10 cellular contexts compared by ENCODE assay signal in the genomic region with DNA sequence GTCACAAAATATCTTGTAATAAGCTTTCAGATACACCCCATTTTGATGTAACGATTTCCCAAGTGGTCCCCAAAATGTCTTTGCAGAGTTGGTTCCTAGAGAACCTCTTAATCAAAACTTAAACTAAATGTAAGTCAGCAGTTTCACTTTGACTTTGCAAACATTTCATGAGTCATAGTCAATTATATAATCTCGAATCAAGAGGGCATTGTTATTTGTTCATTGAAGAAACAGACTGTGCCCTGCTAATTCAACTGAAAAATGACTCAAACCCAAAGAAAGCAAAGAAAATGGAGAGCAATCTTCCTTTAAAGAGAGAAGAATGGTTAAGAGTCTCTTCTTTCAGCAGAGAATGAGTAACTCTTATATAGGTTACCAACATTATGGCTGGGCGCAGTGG. TPM values are rescaled to one million over a fixed set of nuclear protein-coding genes. Genes with fewer than 3 reads are reported as not detected.
DNase-seq lines count a peak whose midpoint lies in the region; ATAC-seq, FAIRE-seq and TF ChIP-seq lines count a peak whose summit lies in the region.
"Had no signal": no experiment of that assay in that cellular context is flagged by ENCODE, and none has a peak within 500 bp of the region (broad histone marks: within the 10 kb centered on the region; RNA-seq: fewer than 3 reads in every experiment).

No MANE protein-coding gene starts in this region.

- peaks cover 14% of the 10 kb centered on the region for H3K4me1 Mint-ChIP-seq in CD8-positive, alpha-beta T cell (ENCODE audit: low read depth)

- H3K9me3 ChIP-seq in kidney (ENCODE audit: control insufficient read depth in 1 of 2, low read length in 2 of 2), result no peaks in the 10 kb centered on the region
- no peaks in the 10 kb centered on the region for H3K9me3 ChIP-seq in gastrocnemius medialis
- H3K9me3 ChIP-seq in CD8-positive, alpha-beta T cell (ENCODE audit: low read length), result no peaks in the 10 kb centered on the region
- H3K9me3 ChIP-seq: adrenal gland had no signal

- H3K9me3 Mint-ChIP-seq in CD8-positive, alpha-beta T cell, result no peaks in the 10 kb centered on the region

- H3K27me3 Mint-ChIP-seq in CD8-positive, alpha-beta T cell (ENCODE audit: low read depth), result no peaks in the 10 kb centered on the region

- no peak overlapping the region for H3K27ac Mint-ChIP-seq in CD8-positive, alpha-beta T cell

- CTCF ChIA-PET in CD8-positive, alpha-beta T cell (lab: Charles Lee), result interaction anchor here (0.9 kb wide), 1 partner anchor 22 kb away, joined by 3 read pairs; no protein-coding TSS in a partner anchor

- DNase-seq in COLO829 (ENCODE audit: low spot score) (peak; percentile 85), OCI-M1 (lab: John Stamatoyannopoulos, UW) (peak; percentile 33), kidney (no peak), gastrocnemius medialis (no peak), islet precursor cell (no peak), cortex of kidney (lab: John Stamatoyannopoulos, UW) (no peak)
- no peak for DNase-seq in CD8-positive, alpha-beta T cell
- DNase-seq: DND-41 had no signal

- no peaks in the 10 kb centered on the region for H3K27me3 ChIP-seq in gastrocnemius medialis
- H3K27me3 ChIP-seq in CD8-positive, alpha-beta T cell (ENCODE audit: insufficient read depth, low read length), result no peaks in the 10 kb centered on the region
- H3K27me3 ChIP-seq: adrenal gland had no signal

- TF ChIP-seq CTCF in kidney (IDR thresholded peaks at IDR 0.05; ENCODE audit: borderline replicate concordance, extremely low read depth, insufficient read depth) (no peak), gastrocnemius medialis (IDR thresholded peaks at IDR 0.05 in 4 of 5, conservative IDR thresholded peaks at IDR 0.05 in 1 of 5) (no peak)
- TF ChIP-seq CTCF in CD8-positive, alpha-beta T cell (IDR thresholded peaks at IDR 0.05), result no peak

- no peak overlapping the region for H3K4me3 ChIP-seq in kidney (ENCODE audit: low read length in 2 of 2)
- no peak overlapping the region for H3K4me3 ChIP-seq in gastrocnemius medialis
- H3K4me3 ChIP-seq in CD8-positive, alpha-beta T cell (ENCODE audit: low read depth, low read length), result no peak overlapping the region

- H3K36me3 ChIP-seq in kidney (ENCODE audit: control insufficient read depth in 1 of 2, insufficient read depth in 2 of 2, low read length in 2 of 2), result no peaks in the 10 kb centered on the region
- H3K36me3 ChIP-seq in gastrocnemius medialis, result no peaks in the 10 kb centered on the region
- H3K36me3 ChIP-seq in CD8-positive, alpha-beta T cell (ENCODE audit: insufficient read depth, low read length), result no peaks in the 10 kb centered on the region
- H3K36me3 ChIP-seq: adrenal gland had no signal

- POLR2A ChIA-PET in CD8-positive, alpha-beta T cell (lab: Charles Lee), result interaction anchor here (1.2 kb wide), 1 partner anchor 47 kb away, joined by 3 read pairs; no protein-coding TSS in a partner anchor

- H3K4me3 Mint-ChIP-seq in CD8-positive, alpha-beta T cell, result no peak overlapping the region

- ATAC-seq in GM21717 (IDR thresholded peaks at IDR 0.05; ENCODE audit: unreplicated experiment), result peak; percentile 34
- no peak for ATAC-seq in gastrocnemius medialis
- no peak for ATAC-seq in CD8-positive, alpha-beta T cell

- intact Hi-C loops in kidney (cut with DNase I) (no loop called here), gastrocnemius medialis (cut with DNase I; ENCODE audit: low total_unique reads) (no loop called here)
- intact Hi-C loops in CD8-positive, alpha-beta T cell (cut with DNase I, micrococcal nuclease), result no loop called here

- H3K9ac ChIP-seq in kidney (ENCODE audit: low read length in 2 of 2), result no peak overlapping the region

- peak; percentile 23 for FAIRE-seq in kidney (lab: Jason Lieb, UNC)

- peaks cover 3 to 7% of the 10 kb centered on the region in 2 donors for H3K4me1 ChIP-seq in kidney (ENCODE audit: control insufficient read depth in 1 of 2, insufficient read depth in 1 of 2, low read depth in 1 of 2, low read length in 2 of 2)
- no peaks in the 10 kb centered on the region for H3K4me1 ChIP-seq in gastrocnemius medialis
- H3K4me1 ChIP-seq in CD8-positive, alpha-beta T cell (ENCODE audit: insufficient read depth, low read length), result peaks cover 2% of the 10 kb centered on the region

- H3K36me3 Mint-ChIP-seq in CD8-positive, alpha-beta T cell, result no peaks in the 10 kb centered on the region

- in situ Hi-C loops in gastrocnemius medialis (cut with MboI; ENCODE audit: low sequenced_read_pairs in 4 of 4), result no loop called here

- TF ChIP-seq POLR2A in gastrocnemius medialis (IDR thresholded peaks at IDR 0.05), result no peak

- H3K27ac ChIP-seq in kidney (ENCODE audit: low read depth in 2 of 2, low read length in 2 of 2) (no peak overlapping the region), gastrocnemius medialis (no peak overlapping the region)
- H3K27ac ChIP-seq in CD8-positive, alpha-beta T cell (ENCODE audit: low read depth, low read length), result no peak overlapping the region

RNA-seq across cellular contexts. Expression of gene IPCEF1, which starts 58.3 kb away (rescaled TPM):
- total RNA-seq in kidney (25.9 TPM), gastrocnemius medialis (under 1 TPM in 2 of 4 donors, not detected in 2; 0.24 to 0.85 TPM)
- 2.7 TPM for polyA plus RNA-seq in kidney (ENCODE audit: insufficient read depth, low read depth, low replicate concordance)
- 10 to 100 TPM; 30.0 to 33.0 TPM for total RNA-seq in CD8-positive, alpha-beta T cell

Comparison
In these comparisons a context has a peak if more than half of its experiments do, and no peak if none do; other contexts are left out.
1. DNase-seq: peak in COLO829 (single experiment) and OCI-M1 (single experiment); none in kidney (single experiment), gastrocnemius medialis (0 of 2), islet precursor cell (single experiment), CD8-positive, alpha-beta T cell (0 of 7) and cortex of kidney (single experiment).
2. RNA of gene IPCEF1, which starts 58.3 kb away (total RNA-seq): 30.0 to 33.0 TPM in CD8-positive, alpha-beta T cell and 25.9 TPM in kidney (single experiment); 0.24 to 0.85 TPM in gastrocnemius medialis; every median in the first group is over 10 times any median in the second.